24 cellular contexts compared by ENCODE assay signal in genomic region chr2:172439509-172439860, GRCh38. TPM values are rescaled to one million over a fixed set of nuclear protein-coding genes. Genes with fewer than 3 reads are reported as not detected.
DNase-seq lines count a peak whose midpoint lies in the region; ATAC-seq, FAIRE-seq and TF ChIP-seq lines count a peak whose summit lies in the region.
"Had no signal": no experiment of that assay in that cellular context is flagged by ENCODE, and none has a peak within 500 bp of the region (broad histone marks: within the 10 kb centered on the region; RNA-seq: fewer than 3 reads in every experiment).

No MANE protein-coding gene starts in this region.

- no peak overlapping the region for H3K9ac ChIP-seq in endothelial cell of umbilical vein (replicated peaks; ENCODE audit: extremely low read depth, insufficient read depth, low read length)

- TF ChIP-seq CTCF in PC-9 (conservative IDR thresholded peaks at IDR 0.05) (no peak), endothelial cell of umbilical vein (IDR thresholded peaks at IDR 0.05; ENCODE audit: extremely low read depth in 1 of 2, insufficient read depth in 1 of 2, low read depth in 1 of 2, low read length in 2 of 2) (no peak), prostate gland (IDR thresholded peaks at IDR 0.05) (no peak)

- dilution Hi-C loops in endothelial cell of umbilical vein (cut with MboI; ENCODE audit: extremely low pct_ligation_motif_present, low sequenced_read_pairs): loop anchor here (25.0 kb wide), 1 partner anchor 252 kb away; no protein-coding TSS in a partner anchor

- H3K4me3 Mint-ChIP-seq in CD4-positive, alpha-beta memory T cell: peak overlapping the region in 5 of 8 donors; percentile 2 to 67 (median 37)
- H3K4me3 Mint-ChIP-seq: central memory CD8-positive, alpha-beta T cell had no signal

- H3K36me3 Mint-ChIP-seq in CD4-positive, alpha-beta memory T cell: peaks cover 3 to 4% of the 10 kb centered on the region in 2 donors

- CTCF ChIA-PET in CD4-positive, alpha-beta memory T cell (lab: Charles Lee; ENCODE audit: partially characterized antibody): interaction anchor here (0.8 to 33.3 kb wide), 4 partner anchors 14 to 265 kb away, joined by 3 to 1033 read pairs (median 61); partner anchors contain the start of gene ITGA6
- CTCF ChIA-PET in PC-9 (lab: Charles Lee) (interaction anchor here (0.6 to 6.1 kb wide), 6 partner anchors 10 to 245 kb away, joined by 3 to 88 read pairs (median 10); partner anchors contain the start of gene ITGA6), endothelial cell of umbilical vein (lab: Charles Lee) (interaction anchor here (1.2 to 7.5 kb wide), 5 partner anchors 10 to 207 kb away, joined by 3 to 112 read pairs (median 3); partner anchors contain the start of gene ITGA6)

- no peaks in the 10 kb centered on the region for H3K27me3 ChIP-seq in CD4-positive, alpha-beta memory T cell (ENCODE audit: insufficient read depth, low read length)
- H3K27me3 ChIP-seq in PC-9 (ENCODE audit: insufficient read depth, low read depth): no peaks in the 10 kb centered on the region
- no peaks in the 10 kb centered on the region for H3K27me3 ChIP-seq in endothelial cell of umbilical vein (ENCODE audit: control insufficient read depth in 2 of 2, insufficient read depth in 2 of 2, low read length in 2 of 2)
- no peaks in the 10 kb centered on the region for H3K27me3 ChIP-seq in prostate gland (replicated peaks; ENCODE audit: insufficient read depth)
- H3K27me3 ChIP-seq in H7 (ENCODE audit: control insufficient read depth, insufficient read depth, low read length): no peaks in the 10 kb centered on the region
- H3K27me3 ChIP-seq: right atrium auricular region had no signal

- intact Hi-C loops in CD4-positive, alpha-beta memory T cell (cut with micrococcal nuclease): no loop called here
- intact Hi-C loops in PC-9 (cut with micrococcal nuclease; ENCODE audit: unreplicated experiment) (loop anchor here (2.0 kb wide), 1 partner anchor 15 kb away; no protein-coding TSS in a partner anchor), endothelial cell of umbilical vein (cut with micrococcal nuclease) (loop anchor here (1.0 kb wide), 1 partner anchor 12 kb away; the partner anchor contains the start of gene ITGA6), prostate gland (cut with DNase I) (no loop called here)

- DNase-seq in CD4-positive, alpha-beta memory T cell: no peak
- DNase-seq in PC-9 (no peak), endothelial cell of umbilical vein (ENCODE audit: low read depth, low spot score) (no peak), prostate gland (ENCODE audit: low spot score) (no peak), NCI-H2029 treated with DMSO at 0.1 percent for 48 hours (lab: John Stamatoyannopoulos, UW) (no peak), UCSD-AML1 (lab: John Stamatoyannopoulos, UW; ENCODE audit: unreplicated experiment) (no peak), H7 (no peak)
- DNase-seq: activated CD4-positive, alpha-beta T cell treated with anti-CD3 and anti-CD28 coated beads for 4 hours; activated effector memory CD4-positive, alpha-beta T cell treated with anti-CD3 and anti-CD28 coated beads, Interleukin-2, amount 50 U/mL, for 16 hours; amniotic stem cell; Caco-2; effector CD4-positive, alpha-beta T cell; hippocampal formation; Kasumi-1; midbrain; NCI-H1105; NCI-H524 treated with DMSO at 0.1 percent for 48 hours; nucleus accumbens; T1000 had no signal

- TF ChIP-seq POLR2A in endothelial cell of umbilical vein (IDR thresholded peaks at IDR 0.05; ENCODE audit: low read depth, low read length) (peak; percentile 30), prostate gland (IDR thresholded peaks at IDR 0.05) (no peak)

- H3K79me2 ChIP-seq in PC-9 (ENCODE audit: low read depth) (peaks cover 87% of the 10 kb centered on the region), endothelial cell of umbilical vein (ENCODE audit: control insufficient read depth, insufficient read depth, low read length) (peaks cover 88% of the 10 kb centered on the region)

- no peaks in the 10 kb centered on the region for H3K9me3 ChIP-seq in CD4-positive, alpha-beta memory T cell (ENCODE audit: control insufficient read depth in 1 of 2, low read length in 2 of 2)
- H3K9me3 ChIP-seq in PC-9 (ENCODE audit: insufficient read depth, low read depth) (no peaks in the 10 kb centered on the region), endothelial cell of umbilical vein (replicated peaks; ENCODE audit: control insufficient read depth, insufficient read depth, low read length) (no peaks in the 10 kb centered on the region), prostate gland (no peaks in the 10 kb centered on the region)
- H3K9me3 ChIP-seq: Caco-2, right atrium auricular region had no signal

- no peaks in the 10 kb centered on the region for H3K9me1 ChIP-seq in endothelial cell of umbilical vein (replicated peaks; ENCODE audit: control insufficient read depth, extremely low read depth, insufficient read depth, low read length)

- no peaks in the 10 kb centered on the region for H3K9me2 ChIP-seq in PC-9 (ENCODE audit: insufficient read depth)

- peaks cover under 1 to 56% (median 53%) of the 10 kb centered on the region in 4 donors for H3K4me1 Mint-ChIP-seq in CD4-positive, alpha-beta memory T cell

- no peak for FAIRE-seq in endothelial cell of umbilical vein (lab: Jason Lieb, UNC)
- FAIRE-seq: GM19239, urothelium cell line had no signal

- ATAC-seq in HG02759 (IDR thresholded peaks at IDR 0.05; ENCODE audit: unreplicated experiment): no peak

- POLR2A ChIA-PET in CD4-positive, alpha-beta memory T cell (lab: Charles Lee; ENCODE audit: partially characterized antibody): interaction anchor here (14.1 to 18.4 kb wide), 2 partner anchors 8 to 22 kb away, joined by 169 to 449 read pairs; partner anchors contain the start of gene ITGA6
- POLR2A ChIA-PET in PC-9 (lab: Charles Lee; ENCODE audit: unreplicated experiment) (interaction anchor here (0.7 to 1.3 kb wide), 3 partner anchors 9 to 186 kb away, joined by 5 to 17 read pairs (median 8); no protein-coding TSS in a partner anchor), endothelial cell of umbilical vein (lab: Charles Lee) (interaction anchor here (0.7 to 1.0 kb wide), 2 partner anchors 10 to 649 kb away, joined by 3 to 4 read pairs; no protein-coding TSS in a partner anchor)

- H3K27me3 Mint-ChIP-seq in CD4-positive, alpha-beta memory T cell: no peaks in the 10 kb centered on the region
- H3K27me3 Mint-ChIP-seq: central memory CD8-positive, alpha-beta T cell had no signal

- H3K36me3 ChIP-seq in CD4-positive, alpha-beta memory T cell (ENCODE audit: insufficient read depth, low read length): no peaks in the 10 kb centered on the region
- H3K36me3 ChIP-seq in PC-9 (ENCODE audit: low read depth) (no peaks in the 10 kb centered on the region; the same call in 1 of the 2 replicates), endothelial cell of umbilical vein (ENCODE audit: control insufficient read depth in 2 of 2, extremely low read depth in 1 of 2, insufficient read depth in 2 of 2, low read length in 2 of 2) (no peaks in the 10 kb centered on the region), prostate gland (no peaks in the 10 kb centered on the region), H7 (replicated peaks; ENCODE audit: control insufficient read depth, insufficient read depth, low read length) (no peaks in the 10 kb centered on the region)
- H3K36me3 ChIP-seq: right atrium auricular region had no signal

- H3K27ac Mint-ChIP-seq in CD4-positive, alpha-beta memory T cell: peak overlapping the region in 5 of 7 donors; percentile 42 to 81 (median 62)

- 71% methylated on average over 2 of the region's 2 CpGs for WGBS in prostate gland

- peaks cover 94% of the 10 kb centered on the region for H3K4me1 ChIP-seq in CD4-positive, alpha-beta memory T cell (ENCODE audit: insufficient read depth, low read length)
- H3K4me1 ChIP-seq in PC-9 (replicated peaks; ENCODE audit: insufficient read depth) (peaks cover 96% of the 10 kb centered on the region), endothelial cell of umbilical vein (ENCODE audit: control insufficient read depth, extremely low read depth, insufficient read depth, low read length) (peaks cover 67% of the 10 kb centered on the region), prostate gland (replicated peaks) (peaks cover 2% of the 10 kb centered on the region)

- peaks cover 85% of the 10 kb centered on the region for H3F3A ChIP-seq in PC-9 (ENCODE audit: insufficient read depth, low read depth)

- no peak overlapping the region for H3K27ac ChIP-seq in CD4-positive, alpha-beta memory T cell (ENCODE audit: low read depth, low read length)
- peak overlapping the region; percentile 81 for H3K27ac ChIP-seq in PC-9
- H3K27ac ChIP-seq in endothelial cell of umbilical vein (ENCODE audit: insufficient read depth, low read depth, low read length): peak overlapping the region; percentile 59
- H3K27ac ChIP-seq in prostate gland: peak overlapping the region; percentile 6 to 40
- H3K27ac ChIP-seq: right atrium auricular region had no signal

- H4K20me1 ChIP-seq in PC-9 (ENCODE audit: insufficient read depth): no peaks in the 10 kb centered on the region
- H4K20me1 ChIP-seq in endothelial cell of umbilical vein (replicated peaks; ENCODE audit: control insufficient read depth, extremely low read depth, insufficient read depth, low read length): no peaks in the 10 kb centered on the region

- H3K4me3 ChIP-seq in CD4-positive, alpha-beta memory T cell (ENCODE audit: low read length in 2 of 2): no peak overlapping the region
- H3K4me3 ChIP-seq in PC-9 (peak overlapping the region; percentile 39), endothelial cell of umbilical vein (replicated peaks in 1 of 3; ENCODE audit: insufficient read depth in 1 of 3, low read depth in 1 of 3, low read length in 3 of 3) (peak overlapping the region in 1 of 3 experiments; percentile 34), prostate gland (no peak overlapping the region), H7 (ENCODE audit: insufficient read depth, low read depth, low read length) (no peak overlapping the region)
- H3K4me3 ChIP-seq: right atrium auricular region had no signal

- H2AFZ ChIP-seq in PC-9: peak overlapping the region; percentile 40; the same call in 1 of the 2 replicates
- no peak overlapping the region for H2AFZ ChIP-seq in endothelial cell of umbilical vein (ENCODE audit: low read depth, low read length)

- H3K4me2 ChIP-seq in PC-9 (peak overlapping the region; percentile 72), endothelial cell of umbilical vein (ENCODE audit: insufficient read depth, low read length) (peak overlapping the region; percentile 71)

- BruUV-seq in PC-9 (replicated peaks; lab: Mats Ljungman, UMichigan): TSS peak; percentile 26
- no TSS peak for BruUV-seq in endothelial cell of umbilical vein (replicated peaks; lab: Mats Ljungman, UMichigan)

- H3K9me3 Mint-ChIP-seq in CD4-positive, alpha-beta memory T cell: no peaks in the 10 kb centered on the region
- H3K9me3 Mint-ChIP-seq: central memory CD8-positive, alpha-beta T cell had no signal

RNA-seq across cellular contexts. Expression of gene ITGA6, which starts 12.1 kb away (rescaled TPM):
- 10 to 100 TPM; 69.1 to 73.6 TPM for total RNA-seq in CD4-positive, alpha-beta memory T cell
- 10 to 100 TPM; 58.3 to 64.0 TPM for polyA plus RNA-seq in CD4-positive, alpha-beta memory T cell
- total RNA-seq in PC-9 (2021): 180 and 213 TPM in 2 replicates
- 174 and 208 TPM in 2 replicates for total RNA-seq in endothelial cell of umbilical vein
- 14.6 and 24.9 TPM in 2 replicates for polyA plus RNA-seq in endothelial cell of umbilical vein
- 23.3 and 26.0 TPM in 2 replicates for polyA plus RNA-seq in endothelial cell of umbilical vein (2011; cell fraction: cytosol; rRNA removed)
- polyA plus RNA-seq in endothelial cell of umbilical vein (2011; cell fraction: nucleus; rRNA removed): 55.2 and 71.9 TPM in 2 replicates
- polyA plus RNA-seq in endothelial cell of umbilical vein (2012): 78.4 and 153 TPM in 2 replicates
- 51.4 and 52.6 TPM in 2 replicates for polyA minus RNA-seq in endothelial cell of umbilical vein
- polyA minus RNA-seq in endothelial cell of umbilical vein (2011; cell fraction: cytosol; rRNA and poly(A)+ RNA removed): 5.8 TPM
- 53.0 and 76.1 TPM in 2 replicates for polyA minus RNA-seq in endothelial cell of umbilical vein (2011; cell fraction: nucleus; rRNA and poly(A)+ RNA removed)
- total RNA-seq in prostate gland: 100 to 1,000 TPM in 1 of 2 donors, 10 to 100 TPM in 1; 71.7 to 249 TPM
- 57.3 and 90.7 TPM in 2 replicates for total RNA-seq in H7 (2014; rRNA removed; shearing (Covaris generic))

Comparison
In these comparisons a context has a peak if more than half of its experiments do, and no peak if none do; other contexts are left out.
1. intact Hi-C loops: an anchor here in PC-9 (2.0 kb wide) and endothelial cell of umbilical vein (1.0 kb wide); none called in CD4-positive, alpha-beta memory T cell and prostate gland.